13 cellular contexts compared by ENCODE assay signal in genomic region chr2:147416099-147416498, GRCh38.
DNase-seq lines count a peak whose midpoint lies in the region; TF ChIP-seq lines count a peak whose summit lies in the region.
"Had no signal": no experiment of that assay in that cellular context is flagged by ENCODE, and none has a peak within 500 bp of the region (broad histone marks: within the 10 kb centered on the region; RNA-seq: fewer than 3 reads in every experiment).

No MANE protein-coding gene starts in this region.

- H3K4me1 ChIP-seq in SK-N-SH (ENCODE audit: control insufficient read depth in 1 of 2, insufficient read depth in 2 of 2, low read depth in 1 of 2, low read length in 1 of 2), result no peaks in the 10 kb centered on the region
- H3K4me1 ChIP-seq: right lobe of liver had no signal

- peak; percentile 14 for DNase-seq in EL
- peak; percentile 17 for DNase-seq in HS-27A (ENCODE audit: low read depth)
- DNase-seq in SW480 (ENCODE audit: low spot score), result peak; percentile 65
- DNase-seq in kidney tubule cell (ENCODE audit: low spot score), result peak; percentile 92
- DNase-seq in SK-N-SH, result no peak
- no peak for DNase-seq in MG63
- no peak for DNase-seq in WERI-Rb-1
- DNase-seq: activated naive CD4-positive, alpha-beta T cell treated with anti-CD3 and anti-CD28 coated beads, Interleukin-2, amount 10 ng/mL, durations not matched to agents 7 days and 5 days; DMS 273 treated with DMSO at 0.1 percent for 48 hours; IMR-90; right lobe of liver; testis had no signal

- H3K4me3 ChIP-seq in SK-N-SH (ENCODE audit: low read depth in 2 of 2, low read length in 1 of 2) (no peak overlapping the region), MG63 (no peak overlapping the region), WERI-Rb-1 (ENCODE audit: low read depth, low read length) (no peak overlapping the region)
- H3K4me3 ChIP-seq: cardiac muscle cell, right lobe of liver, testis had no signal

- H3F3A ChIP-seq in SK-N-SH (replicated peaks; ENCODE audit: insufficient read depth), result no peaks in the 10 kb centered on the region

- H3K4me2 ChIP-seq in SK-N-SH, result no peak overlapping the region

- no peaks in the 10 kb centered on the region for H3K9me2 ChIP-seq in SK-N-SH

- H3K79me2 ChIP-seq in SK-N-SH (ENCODE audit: insufficient read depth), result no peaks in the 10 kb centered on the region

- no peak overlapping the region for H3K27ac ChIP-seq in SK-N-SH (ENCODE audit: low read depth in 2 of 2, low read length in 1 of 2)
- H3K27ac ChIP-seq in WERI-Rb-1, result no peak overlapping the region
- H3K27ac ChIP-seq: cardiac muscle cell, right lobe of liver, testis had no signal

- CTCF ChIA-PET in SK-N-SH (lab: Yijun Ruan, JAX), result interaction anchor here (1.0 kb wide), 1 partner anchor 11 kb away, joined by 3 read pairs; no protein-coding TSS in a partner anchor

- no peaks in the 10 kb centered on the region for H4K20me1 ChIP-seq in SK-N-SH (ENCODE audit: insufficient read depth)

- H3K9me3 ChIP-seq in SK-N-SH, result no peaks in the 10 kb centered on the region
- H3K9me3 ChIP-seq in MG63, result no peaks in the 10 kb centered on the region
- H3K9me3 ChIP-seq in WERI-Rb-1 (ENCODE audit: severe bottlenecking), result no peaks in the 10 kb centered on the region
- H3K9me3 ChIP-seq: right lobe of liver, testis had no signal

- TF ChIP-seq CTCF in SK-N-SH (IDR thresholded peaks at IDR 0.05) (no peak), WERI-Rb-1 (IDR thresholded peaks at IDR 0.05; ENCODE audit: low read depth, low read length) (no peak)

- H3K9ac ChIP-seq in SK-N-SH, result no peak overlapping the region

- H2AFZ ChIP-seq in SK-N-SH (ENCODE audit: low read depth), result no peak overlapping the region

- no peak for TF ChIP-seq RAD21 in SK-N-SH (IDR thresholded peaks at IDR 0.05; ENCODE audit: low read length)

- TF ChIP-seq EP300 in SK-N-SH (IDR thresholded peaks at IDR 0.05; ENCODE audit: borderline replicate concordance in 1 of 2, low read depth in 1 of 2, low read length in 1 of 2), result no peak

- POLR2A ChIA-PET in SK-N-SH (lab: Yijun Ruan, JAX), result no interaction called here

- H3K36me3 ChIP-seq in SK-N-SH (replicated peaks in 1 of 2; ENCODE audit: control insufficient read depth in 1 of 2, insufficient read depth in 2 of 2, low read length in 1 of 2) (no peaks in the 10 kb centered on the region), MG63 (no peaks in the 10 kb centered on the region), WERI-Rb-1 (no peaks in the 10 kb centered on the region)
- H3K36me3 ChIP-seq: cardiac muscle cell, right lobe of liver had no signal

- no peaks in the 10 kb centered on the region for H3K27me3 ChIP-seq in SK-N-SH (ENCODE audit: insufficient read depth)
- H3K27me3 ChIP-seq in MG63, result no peaks in the 10 kb centered on the region
- H3K27me3 ChIP-seq in WERI-Rb-1 (ENCODE audit: insufficient read depth, low read depth, severe bottlenecking), result no peaks in the 10 kb centered on the region
- H3K27me3 ChIP-seq: right lobe of liver, testis had no signal

- 16% methylated on average over 4 of the region's 4 CpGs for WGBS in SK-N-SH (ENCODE audit: low lambda C conversion rate)

TF ChIP-seq in SK-N-SH, 30 proteins besides CTCF, POLR2A, EP300 and RAD21:
- TF ChIP-seq YY1 (IDR thresholded peaks at IDR 0.05; ENCODE audit: low read depth) (no peak), NFIC (IDR thresholded peaks at IDR 0.05; ENCODE audit: borderline replicate concordance) (no peak), USF1 (IDR thresholded peaks at IDR 0.05; ENCODE audit: borderline replicate concordance, low read depth) (no peak), TAF1 (IDR thresholded peaks at IDR 0.05; ENCODE audit: borderline replicate concordance, low read depth, low read length) (no peak)

Comparison
In these comparisons a context has a peak if more than half of its experiments do, and no peak if none do; other contexts are left out.
1. DNase-seq: peak in EL (single experiment), HS-27A (single experiment), SW480 (single experiment) and kidney tubule cell (single experiment); none in SK-N-SH (single experiment), MG63 (single experiment) and WERI-Rb-1 (single experiment).